Comparison of ENCODE assay signal across 12 cellular contexts in the genomic region with DNA sequence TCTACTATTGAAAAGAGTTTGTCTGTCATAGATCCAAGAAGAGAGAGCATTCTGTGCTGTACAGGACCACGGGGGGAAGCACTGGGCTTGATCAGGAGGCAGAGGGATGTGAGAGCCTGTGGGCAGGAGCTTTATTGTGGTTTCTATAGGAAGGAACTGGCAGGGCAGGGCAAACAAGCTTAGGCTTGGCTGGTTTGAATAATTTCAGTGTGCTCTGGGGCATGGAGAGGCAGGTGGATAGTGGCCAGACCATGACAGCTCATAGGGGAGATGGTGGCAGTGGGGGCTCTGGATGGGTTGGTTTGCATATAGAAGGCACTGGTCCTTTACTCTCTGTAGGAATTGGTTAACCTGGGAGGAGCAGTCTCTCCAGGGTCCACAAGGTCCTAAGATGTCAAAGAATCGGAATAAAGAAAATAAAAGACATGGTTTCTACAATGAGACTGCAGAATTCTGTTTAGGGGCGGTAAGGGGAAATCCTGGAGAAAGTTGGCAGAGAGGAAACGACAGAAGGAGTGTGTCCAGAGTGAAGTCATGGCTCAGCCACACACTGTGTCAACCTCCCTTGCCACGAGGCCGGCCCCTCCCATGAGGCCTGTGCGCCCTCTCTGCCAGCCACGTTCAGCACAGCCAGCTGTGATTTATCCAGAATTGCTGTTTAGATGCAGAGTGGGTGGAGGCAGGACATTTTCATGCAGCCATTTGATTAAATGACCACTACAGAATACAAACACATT.
DNase-seq lines count a peak whose midpoint lies in the region; ATAC-seq and TF ChIP-seq lines count a peak whose summit lies in the region.
"Had no signal": no experiment of that assay in that cellular context is flagged by ENCODE, and none has a peak within 500 bp of the region (broad histone marks: within the 10 kb centered on the region; RNA-seq: fewer than 3 reads in every experiment).

No MANE protein-coding gene starts in this region.

- H3K27me3 Mint-ChIP-seq in memory B cell = peaks cover 9% of the 10 kb centered on the region

- H3K36me3 ChIP-seq in right atrium auricular region = no peaks in the 10 kb centered on the region

- peaks cover 2% of the 10 kb centered on the region for H3K9me3 Mint-ChIP-seq in memory B cell

- H3K36me3 Mint-ChIP-seq in memory B cell = no peaks in the 10 kb centered on the region

- ATAC-seq in Right ventricle myocardium superior (ENCODE audit: poor library complexity) = peak; percentile 91
- ATAC-seq in memory B cell (ENCODE audit: low read depth) = peak; percentile 14
- no peak for ATAC-seq in HG02970 (IDR thresholded peaks at IDR 0.05; ENCODE audit: low FRiP score, unreplicated experiment)
- ATAC-seq in GM18870 (IDR thresholded peaks at IDR 0.05; ENCODE audit: unreplicated experiment) = no peak
- ATAC-seq: activated CD4-positive, alpha-beta T cell treated with anti-CD3 and anti-CD28 coated beads for 36 hours had no signal

- TF ChIP-seq CTCF in right atrium auricular region (IDR thresholded peaks at IDR 0.05) = no peak
- no peak for TF ChIP-seq CTCF in epithelial cell of esophagus (IDR thresholded peaks at IDR 0.05; ENCODE audit: insufficient read depth, low read depth, low read length, missing control alignments)

- no peak overlapping the region for H3K27ac ChIP-seq in right atrium auricular region

- H3K4me3 Mint-ChIP-seq in memory B cell = no peak overlapping the region
- H3K4me3 Mint-ChIP-seq: activated CD4-positive, alpha-beta T cell treated with anti-CD3 and anti-CD28 coated beads for 36 hours had no signal

- DNase-seq in Right ventricle myocardium superior = peak; percentile 66
- DNase-seq in right atrium auricular region (ENCODE audit: low spot score) = no peak
- DNase-seq in epithelial cell of esophagus (ENCODE audit: low read depth) = peak; percentile 61
- DNase-seq in memory B cell (ENCODE audit: low spot score in 2 of 2) = no peak
- DNase-seq in SIG-M5 treated with dmso at 0.1 percent for 504 hours (lab: John Stamatoyannopoulos, UW; ENCODE audit: unreplicated experiment) = no peak
- no peak for DNase-seq in NCI-H2227 treated with DMSO at 0.1 percent for 48 hours (lab: John Stamatoyannopoulos, UW)
- DNase-seq: activated CD4-positive, alpha-beta T cell treated with anti-CD3 and anti-CD28 coated beads for 36 hours; NCI-H187; retina; SHP77 treated with DMSO at 0.1 percent for 48 hours had no signal

- peaks cover 21% of the 10 kb centered on the region for H3K4me1 Mint-ChIP-seq in memory B cell

- H3K27me3 ChIP-seq in right atrium auricular region = no peaks in the 10 kb centered on the region

- H3K4me1 ChIP-seq in right atrium auricular region = no peaks in the 10 kb centered on the region

- no peak overlapping the region for H3K27ac Mint-ChIP-seq in memory B cell
- H3K27ac Mint-ChIP-seq: activated CD4-positive, alpha-beta T cell treated with anti-CD3 and anti-CD28 coated beads for 36 hours had no signal

- no peak overlapping the region for H3K4me3 ChIP-seq in right atrium auricular region
- H3K4me3 ChIP-seq in epithelial cell of esophagus (ENCODE audit: low read length) = no peak overlapping the region

- intact Hi-C loops in Right ventricle myocardium superior (cut with DNase I) = no loop called here

- H3K9me3 ChIP-seq in right atrium auricular region = no peaks in the 10 kb centered on the region

Comparison
In these comparisons a context has a peak if more than half of its experiments do, and no peak if none do; other contexts are left out.
1. DNase-seq: peak in Right ventricle myocardium superior (single experiment) and epithelial cell of esophagus (single experiment); none in right atrium auricular region (single experiment), memory B cell (0 of 2), SIG-M5 treated with dmso at 0.1 percent for 504 hours (single experiment) and NCI-H2227 treated with DMSO at 0.1 percent for 48 hours (single experiment).
2. ATAC-seq: peak in Right ventricle myocardium superior (single experiment) and memory B cell (single experiment); none in HG02970 (single experiment) and GM18870 (single experiment).